8 cellular contexts compared by ENCODE assay signal in genomic region chr5:172764861-172765765, GRCh38. TPM values are rescaled to one million over a fixed set of nuclear protein-coding genes. Genes with fewer than 3 reads are reported as not detected.
DNase-seq lines count a peak whose midpoint lies in the region; ATAC-seq, FAIRE-seq and TF ChIP-seq lines count a peak whose summit lies in the region.

No MANE protein-coding gene starts in this region.

- peak in 3 of 4 donors; percentile 66 to 95 (median 85) for TF ChIP-seq EP300 in sigmoid colon (IDR thresholded peaks at IDR 0.05)

- H3K27ac ChIP-seq in body of pancreas (peak overlapping the region; percentile 94 to 99 (median 98)), iPS DF 6.9 (ENCODE audit: low read length) (no peak overlapping the region), sigmoid colon (peak overlapping the region; percentile 97 to 100 (median 99))

- H3K4me3 ChIP-seq in body of pancreas (no peak overlapping the region), iPS DF 6.9 (ENCODE audit: low read length) (peak overlapping the region; percentile 3; the same call in 1 of the 2 replicates), sigmoid colon (peak overlapping the region; percentile 3 to 88 (median 54))

- H3K27me3 ChIP-seq in body of pancreas (no peaks in the 10 kb centered on the region), iPS DF 6.9 (ENCODE audit: control insufficient read depth, insufficient read depth, low read length) (no peaks in the 10 kb centered on the region), sigmoid colon (no peaks in the 10 kb centered on the region)

- peaks cover 50% of the 10 kb centered on the region for H3K4me1 ChIP-seq in body of pancreas
- H3K4me1 ChIP-seq in iPS DF 6.9 (ENCODE audit: control insufficient read depth, insufficient read depth, low read length), result peaks cover 4% of the 10 kb centered on the region; the same call in 1 of the 2 replicates
- peaks cover 0 to 50% (median 40%) of the 10 kb centered on the region in 4 donors for H3K4me1 ChIP-seq in sigmoid colon

- DNase-seq in A172 (ENCODE audit: low spot score) (peak; percentile 100), NCI-H2107 (lab: John Stamatoyannopoulos, UW) (peak; percentile 85), body of pancreas (peak; percentile 97 to 100 (median 98)), iPS DF 6.9 (ENCODE audit: low read depth, low spot score) (no peak), sigmoid colon (peak; percentile 98)

- 5 to 8% methylated on average over 17 to 23 of the region's 24 CpGs for WGBS in body of pancreas, 2 donors
- WGBS in iPS DF 6.9 (ENCODE audit: insufficient coverage, insufficient read length), result no CpG with 5 or more reads among the region's 24 CpGs
- WGBS in sigmoid colon, 2 donors, result 5 to 8% methylated on average over 24 of the region's 24 CpGs

- TF ChIP-seq POLR2A in body of pancreas (IDR thresholded peaks at IDR 0.05) (peak in 2 of 3 donors; percentile 71 to 83), sigmoid colon (IDR thresholded peaks at IDR 0.05) (no peak)

- ATAC-seq in GM18520 (IDR thresholded peaks at IDR 0.05; ENCODE audit: unreplicated experiment) (peak; percentile 70), HG03064 (IDR thresholded peaks at IDR 0.05; ENCODE audit: low read depth, unreplicated experiment) (peak; percentile 71), body of pancreas (peak; percentile 77)

- H3K9me3 ChIP-seq in body of pancreas (no peaks in the 10 kb centered on the region), iPS DF 6.9 (ENCODE audit: control insufficient read depth, insufficient read depth, low read length) (no peaks in the 10 kb centered on the region), sigmoid colon (no peaks in the 10 kb centered on the region)

- TF ChIP-seq CTCF in body of pancreas (IDR thresholded peaks at IDR 0.05) (peak in 2 of 7 experiments; percentile 12 to 18), sigmoid colon (IDR thresholded peaks at IDR 0.05) (no peak)

- intact Hi-C loops in body of pancreas (cut with DNase I) (loop anchor here (10.0 kb wide), 1 partner anchor 50 kb away; no protein-coding TSS in a partner anchor), sigmoid colon (cut with DNase I) (no loop called here)

- FAIRE-seq in TTC549 (lab: Jason Lieb, UNC), result peak; percentile 85

- H3K36me3 ChIP-seq in body of pancreas (replicated peaks in 1 of 2; ENCODE audit: insufficient read depth in 1 of 2, low read depth in 2 of 2), result no peaks in the 10 kb centered on the region
- peaks cover 8% of the 10 kb centered on the region for H3K36me3 ChIP-seq in iPS DF 6.9 (ENCODE audit: control insufficient read depth, insufficient read depth, low read length)
- H3K36me3 ChIP-seq in sigmoid colon, result peaks cover 22 to 27% (median 26%) of the 10 kb centered on the region in 4 donors

RNA-seq across cellular contexts. Expression of gene DUSP1, which starts 5.9 kb away (rescaled TPM):
- total RNA-seq in A172 (2014; rRNA removed; shearing (Covaris generic)), result 42.5 and 58.2 TPM in 2 replicates
- total RNA-seq in body of pancreas, result 100 to 1,000 TPM; 248 to 808 TPM
- 1,000 to 10,000 TPM in 1 of 4 donors, 100 to 1,000 TPM in 3; 449 to 1,033 (median 779) TPM for total RNA-seq in sigmoid colon
- 100 to 1,000 TPM in 2 of 3 donors, 10 to 100 TPM in 1; 99.9 to 253 (median 136) TPM for polyA plus RNA-seq in sigmoid colon

Comparison
In these comparisons a context has a peak if more than half of its experiments do, and no peak if none do; other contexts are left out.
1. H3K4me3 ChIP-seq: peak in iPS DF 6.9 (single experiment) and sigmoid colon (4 of 4); none in body of pancreas (0 of 2).
2. POLR2A ChIP-seq: peak in body of pancreas (2 of 3); none in sigmoid colon (0 of 2).
3. Peak in every context shown above with its lines, with median percentiles within 50 percentile points of each other: ATAC-seq.